3 cellular contexts compared by ENCODE assay signal in the genomic region with DNA sequence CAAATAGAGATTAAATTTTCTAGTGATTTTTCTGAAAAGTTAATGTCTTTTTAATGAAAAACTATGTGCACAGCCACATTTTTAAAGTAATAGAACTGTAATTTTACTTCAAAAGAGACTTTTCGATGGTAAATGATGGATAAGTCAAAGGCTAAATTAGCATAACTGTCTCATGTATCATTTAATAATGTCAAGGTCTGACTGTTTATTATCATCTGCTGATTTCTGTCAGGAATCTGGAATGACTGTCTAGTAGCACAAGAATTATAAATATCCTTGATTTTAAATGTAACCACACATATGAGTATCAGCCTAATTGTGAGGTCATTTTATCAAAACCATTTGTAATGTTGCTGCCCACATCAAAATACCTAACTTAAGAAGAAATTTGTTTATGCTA.
"Had no signal": no experiment of that assay in that cellular context is flagged by ENCODE, and none has a peak within 500 bp of the region (broad histone marks: within the 10 kb centered on the region; RNA-seq: fewer than 3 reads in every experiment).

No MANE protein-coding gene starts in this region.

- DNase-seq: GDM1, GF-D8 had no signal

- ATAC-seq: GM12878 had no signal

- H3K4me3 ChIP-seq: GM12878 had no signal
